ENCODE assay signal across 1 cellular context in genomic region chr6:123829302-123829953, GRCh38.
TF ChIP-seq lines count a peak whose summit lies in the region.

No MANE protein-coding gene starts in this region.

TF ChIP-seq in HepG2, 621 proteins besides CTCF, POLR2A, EP300 and RAD21 (continued from another document):
- no peak for TF ChIP-seq ZNF704 (CRISPR knock-in tag; IDR thresholded peaks at IDR 0.05; ENCODE audit: borderline replicate concordance)
- no peak for TF ChIP-seq SMARCE1 (IDR thresholded peaks at IDR 0.05; ENCODE audit: borderline replicate concordance)
- no peak for TF ChIP-seq FUBP1 (CRISPR knock-in tag; IDR thresholded peaks at IDR 0.05; ENCODE audit: borderline replicate concordance)
- TF ChIP-seq TRAFD1 (CRISPR knock-in tag; IDR thresholded peaks at IDR 0.05; ENCODE audit: borderline replicate concordance): no peak
- no peak for TF ChIP-seq FOXA1 (IDR thresholded peaks at IDR 0.05)
- no peak for TF ChIP-seq FOXA1 (CRISPR knock-in tag; IDR thresholded peaks at IDR 0.05)
- TF ChIP-seq MAFF (IDR thresholded peaks at IDR 0.05; ENCODE audit: low read depth, low read length): no peak
- TF ChIP-seq SNAPC2 (CRISPR knock-in tag; IDR thresholded peaks at IDR 0.05): no peak
- TF ChIP-seq TBL1XR1 (IDR thresholded peaks at IDR 0.05; ENCODE audit: borderline replicate concordance, low read length, partially characterized antibody): no peak
- no peak for TF ChIP-seq ZNF503 (CRISPR knock-in tag; IDR thresholded peaks at IDR 0.05)
- no peak for TF ChIP-seq CCAR2 (optimal IDR thresholded peaks at IDR 0.05; ENCODE audit: low read depth, low read length)
- no peak for TF ChIP-seq ZC3H13 (CRISPR knock-in tag; IDR thresholded peaks at IDR 0.05)
- TF ChIP-seq SRSF9 (IDR thresholded peaks at IDR 0.05; ENCODE audit: borderline replicate concordance, insufficient read depth, low read depth, low read length, poor library complexity, severe bottlenecking): no peak
